14 cellular contexts compared by ENCODE assay signal in the genomic region with DNA sequence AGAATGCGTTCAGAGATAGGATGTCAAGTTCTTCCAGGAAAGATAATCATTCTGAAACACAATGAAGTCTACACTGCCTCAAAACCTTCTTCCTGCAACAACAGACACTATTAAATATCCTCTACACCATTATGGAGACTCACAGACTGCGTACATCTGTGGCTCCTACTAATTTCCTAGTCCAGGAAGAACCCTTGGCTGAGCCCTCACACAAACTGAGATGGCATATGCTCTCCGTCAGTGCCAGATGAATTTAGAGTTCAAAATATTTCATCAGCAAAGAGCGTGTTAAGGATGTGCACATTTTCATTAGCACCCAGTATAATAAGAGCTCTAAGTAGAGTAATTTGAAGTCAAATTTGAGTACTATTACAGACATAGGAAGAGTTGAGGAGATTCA.
DNase-seq lines count a peak whose midpoint lies in the region; ATAC-seq and TF ChIP-seq lines count a peak whose summit lies in the region.
"Had no signal": no experiment of that assay in that cellular context is flagged by ENCODE, and none has a peak within 500 bp of the region (broad histone marks: within the 10 kb centered on the region; RNA-seq: fewer than 3 reads in every experiment).

No MANE protein-coding gene starts in this region.

- in situ Hi-C loops in G401 (cut with HindIII; ENCODE audit: low sequenced_read_pairs) (no loop called here), ACHN (cut with HindIII; ENCODE audit: low pct_ligation_motif_present, low pct_unique_long_range_greater_than_20kb, low sequenced_read_pairs) (no loop called here)

- no peak for ATAC-seq in GM18867 (IDR thresholded peaks at IDR 0.05; ENCODE audit: unreplicated experiment)
- ATAC-seq in GM18861 (IDR thresholded peaks at IDR 0.05; ENCODE audit: unreplicated experiment): no peak
- ATAC-seq: CD8-positive, alpha-beta T cell; K562 had no signal

- H3K27me3 Mint-ChIP-seq in brain: peaks cover 3% of the 10 kb centered on the region
- H3K27me3 Mint-ChIP-seq in glutamatergic neuron (ENCODE audit: unreplicated experiment): no peaks in the 10 kb centered on the region

- H3K9me3 Mint-ChIP-seq in brain (no peaks in the 10 kb centered on the region), glutamatergic neuron (ENCODE audit: unreplicated experiment) (no peaks in the 10 kb centered on the region)
- H3K9me3 Mint-ChIP-seq: CD14-positive monocyte; CD8-positive, alpha-beta T cell; HFFc6 had no signal

- H3K4me1 Mint-ChIP-seq in brain (peaks cover 68% of the 10 kb centered on the region), glutamatergic neuron (ENCODE audit: low read depth, unreplicated experiment) (peaks cover 58% of the 10 kb centered on the region)

- peak; percentile 98 for DNase-seq in G401 (ENCODE audit: low spot score)
- peak; percentile 67 for DNase-seq in NCI-H1694 treated with DMSO at 0.1 percent for 48 hours (lab: John Stamatoyannopoulos, UW)
- no peak for DNase-seq in glutamatergic neuron
- DNase-seq in ACHN: no peak
- no peak for DNase-seq in hippocampal formation (lab: John Stamatoyannopoulos, UW)
- DNase-seq: CD8-positive, alpha-beta T cell; COR-L47; HCEC 1CT; HFFc6 had no signal

- H3K27ac Mint-ChIP-seq in brain: peak overlapping the region in 4 of 5 experiments; percentile 62 to 84 (median 77)
- H3K27ac Mint-ChIP-seq in glutamatergic neuron (ENCODE audit: unreplicated experiment): peak overlapping the region; percentile 93
- H3K27ac Mint-ChIP-seq: CD8-positive, alpha-beta T cell; HFFc6 had no signal

- TF ChIP-seq CTCF in brain (conservative IDR thresholded peaks at IDR 0.05): no peak
- TF ChIP-seq CTCF in glutamatergic neuron (IDR thresholded peaks at IDR 0.05; ENCODE audit: partially characterized antibody, unreplicated experiment): no peak

- H3K4me3 Mint-ChIP-seq in brain: peak overlapping the region in 2 of 5 experiments; percentile 7 to 44
- H3K4me3 Mint-ChIP-seq in glutamatergic neuron (ENCODE audit: unreplicated experiment): peak overlapping the region; percentile 39
- H3K4me3 Mint-ChIP-seq: CD14-positive monocyte; CD8-positive, alpha-beta T cell; HFFc6 had no signal

- H3K36me3 Mint-ChIP-seq in brain (peaks cover 11% of the 10 kb centered on the region), glutamatergic neuron (ENCODE audit: unreplicated experiment) (no peaks in the 10 kb centered on the region)
- H3K36me3 Mint-ChIP-seq: CD14-positive monocyte; CD8-positive, alpha-beta T cell had no signal

Comparison
In these comparisons a context has a peak if more than half of its experiments do, and no peak if none do; other contexts are left out.
1. DNase-seq: peak in G401 (single experiment) and NCI-H1694 treated with DMSO at 0.1 percent for 48 hours (single experiment); none in glutamatergic neuron (single experiment), ACHN (single experiment) and hippocampal formation (0 of 2).